ENCODE assay signal across 13 cellular contexts in the genomic region with DNA sequence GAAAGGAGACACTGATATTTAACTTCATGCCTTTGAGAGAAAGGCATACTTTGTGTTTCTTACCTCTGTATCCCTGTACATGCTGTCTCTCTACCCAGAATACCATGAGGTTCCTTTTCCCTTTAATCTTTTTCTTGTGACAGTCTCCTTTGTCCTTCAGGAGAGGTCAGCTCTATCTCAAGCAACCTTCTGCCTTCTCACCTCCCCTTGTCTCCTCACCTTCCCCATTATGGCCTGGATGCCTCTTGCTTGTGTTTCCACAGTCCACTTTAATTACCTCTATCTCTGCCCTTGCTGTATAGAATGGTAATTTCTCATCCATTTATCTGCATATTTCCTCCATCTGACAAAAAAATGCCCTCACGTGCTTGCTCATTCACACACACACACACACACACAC. TPM values are rescaled to one million over a fixed set of nuclear protein-coding genes. Genes with fewer than 3 reads are reported as not detected.
DNase-seq lines count a peak whose midpoint lies in the region; ATAC-seq, FAIRE-seq and TF ChIP-seq lines count a peak whose summit lies in the region.
"Had no signal": no experiment of that assay in that cellular context is flagged by ENCODE, and none has a peak within 500 bp of the region (broad histone marks: within the 10 kb centered on the region; RNA-seq: fewer than 3 reads in every experiment).

No MANE protein-coding gene starts in this region.

- H3K4me1 Mint-ChIP-seq in CD4-positive, alpha-beta memory T cell, result peaks cover 48 to 100% (median 81%) of the 10 kb centered on the region in 4 donors
- peaks cover 60 to 79% (median 70%) of the 10 kb centered on the region in 3 donors for H3K4me1 Mint-ChIP-seq in IgD-negative memory B cell
- peaks cover 71 to 78% of the 10 kb centered on the region in 2 donors for H3K4me1 Mint-ChIP-seq in natural killer cell treated with Interleukin-12 subunit alpha and Interleukin-12 subunit beta and Interleukin-15 and Interleukin-18, amount 100 ng/mL, for 72 hours (ENCODE audit: low read depth in 2 of 2)

- H4K20me1 ChIP-seq in GM12878 (ENCODE audit: control insufficient read depth, insufficient read depth), result no peaks in the 10 kb centered on the region; the same call in 1 of the 2 replicates

- no peak for TF ChIP-seq CTCF in GM12878 (IDR thresholded peaks at IDR 0.05 in 2 of 3, conservative IDR thresholded peaks at IDR 0.05 in 1 of 3; ENCODE audit: control insufficient read depth in 2 of 3, extremely low read depth in 1 of 3, insufficient read depth in 1 of 3, low read depth in 3 of 3, low read length in 3 of 3)

- peaks cover 75% of the 10 kb centered on the region for H3K79me2 ChIP-seq in GM12878 (ENCODE audit: control insufficient read depth, insufficient read depth, low read length)

- peak overlapping the region; percentile 89 to 98 (median 94) for H3K27ac Mint-ChIP-seq in CD4-positive, alpha-beta memory T cell
- peak overlapping the region; percentile 89 to 96 (median 93) for H3K27ac Mint-ChIP-seq in IgD-negative memory B cell
- peak overlapping the region; percentile 83 to 98 for H3K27ac Mint-ChIP-seq in natural killer cell treated with Interleukin-12 subunit alpha and Interleukin-12 subunit beta and Interleukin-15 and Interleukin-18, amount 100 ng/mL, for 72 hours

- no peak for FAIRE-seq in GM12878 (lab: Jason Lieb, UNC)
- FAIRE-seq: H54 had no signal

- H3K27me3 Mint-ChIP-seq in CD4-positive, alpha-beta memory T cell, result no peaks in the 10 kb centered on the region
- H3K27me3 Mint-ChIP-seq in IgD-negative memory B cell, result peaks cover 2% of the 10 kb centered on the region
- no peaks in the 10 kb centered on the region for H3K27me3 Mint-ChIP-seq in natural killer cell treated with Interleukin-12 subunit alpha and Interleukin-12 subunit beta and Interleukin-15 and Interleukin-18, amount 100 ng/mL, for 72 hours

- H3K4me2 ChIP-seq in GM12878 (ENCODE audit: control insufficient read depth, insufficient read depth), result peak overlapping the region; percentile 36

- H3K4me1 ChIP-seq in CD4-positive, alpha-beta memory T cell (ENCODE audit: insufficient read depth, low read length), result peaks cover 99% of the 10 kb centered on the region
- peaks cover 59% of the 10 kb centered on the region for H3K4me1 ChIP-seq in GM12878 (ENCODE audit: control insufficient read depth, insufficient read depth, low read length)

- TF ChIP-seq POLR2A in GM12878 (IDR thresholded peaks at IDR 0.05; ENCODE audit: low read depth, low read length), result no peak

- in situ Hi-C loops in GM12878 (cut with MboI), result no loop called here

- H3K9me3 Mint-ChIP-seq in CD4-positive, alpha-beta memory T cell, result no peaks in the 10 kb centered on the region
- H3K9me3 Mint-ChIP-seq in IgD-negative memory B cell, result no peaks in the 10 kb centered on the region
- H3K9me3 Mint-ChIP-seq in natural killer cell treated with Interleukin-12 subunit alpha and Interleukin-12 subunit beta and Interleukin-15 and Interleukin-18, amount 100 ng/mL, for 72 hours, result peaks cover 5% of the 10 kb centered on the region

- no TSS peak for BruUV-seq in GM12878 (replicated peaks; lab: Mats Ljungman, UMichigan)

- SMC1A ChIA-PET in GM12878 (lab: Charles Lee; ENCODE audit: uncharacterized antibody, unreplicated experiment), result interaction anchor here (1.4 to 6.0 kb wide), 8 partner anchors 8 to 99 kb away, joined by 3 to 49 read pairs (median 18); a partner anchor contains a TSS

- no peak overlapping the region for H2AFZ ChIP-seq in GM12878 (ENCODE audit: control insufficient read depth, low read depth, low read length)

- 0% methylated on average over 1 of the region's 1 CpG for WGBS in GM12878 (ENCODE audit: insufficient coverage, insufficient replicate concordance, low lambda C conversion rate, missing lambda C conversion rate)

- peak overlapping the region in 1 of 2 donors; percentile 38 for H3K4me3 ChIP-seq in CD4-positive, alpha-beta memory T cell (ENCODE audit: low read length in 2 of 2)
- H3K4me3 ChIP-seq in GM12878, result peak overlapping the region; percentile 41; the same call in 1 of the 2 replicates

- peak overlapping the region; percentile 56 for H3K27ac ChIP-seq in CD4-positive, alpha-beta memory T cell (ENCODE audit: low read depth, low read length)
- peak overlapping the region; percentile 87 for H3K27ac ChIP-seq in GM12878 (ENCODE audit: control insufficient read depth, insufficient read depth)

- peak overlapping the region; percentile 57; the same call in 1 of the 2 replicates for H3K9ac ChIP-seq in GM12878 (ENCODE audit: control insufficient read depth, insufficient read depth, low read length)

- intact Hi-C loops in CD4-positive, alpha-beta memory T cell (cut with micrococcal nuclease), result loop anchor here (2.0 kb wide), 1 partner anchor 21 kb away; no protein-coding TSS in a partner anchor
- intact Hi-C loops in GM12878 (cut with micrococcal nuclease; ENCODE audit: unreplicated experiment), result loop anchor here (5.0 kb wide), 1 partner anchor 316 kb away; no protein-coding TSS in a partner anchor

- H3K36me3 Mint-ChIP-seq in CD4-positive, alpha-beta memory T cell, result peaks cover 26 to 36% of the 10 kb centered on the region in 2 donors
- peaks cover 8% of the 10 kb centered on the region for H3K36me3 Mint-ChIP-seq in IgD-negative memory B cell
- H3K36me3 Mint-ChIP-seq in natural killer cell treated with Interleukin-12 subunit alpha and Interleukin-12 subunit beta and Interleukin-15 and Interleukin-18, amount 100 ng/mL, for 72 hours, result peaks cover 13% of the 10 kb centered on the region

- RAD21 ChIA-PET in GM12878 (lab: Charles Lee; ENCODE audit: unreplicated experiment), result interaction anchor here (0.6 to 10.2 kb wide), 10 partner anchors 9 to 316 kb away, joined by 3 to 119 read pairs (median 6); no protein-coding TSS in a partner anchor

- DNase-seq in CD4-positive, alpha-beta memory T cell, result no peak
- DNase-seq in GM12878 (ENCODE audit: low read depth, low spot score), result no peak
- DNase-seq in natural killer cell treated with Interleukin-12 subunit alpha and Interleukin-12 subunit beta and Interleukin-15 and Interleukin-18, amount 100 ng/mL, for 72 hours (ENCODE audit: low spot score), result no peak
- no peak for DNase-seq in A172 (ENCODE audit: low spot score)
- no peak for DNase-seq in kidney tubule cell (ENCODE audit: low spot score)
- DNase-seq in DMS79 (lab: John Stamatoyannopoulos, UW), result no peak
- DNase-seq: activated effector memory CD4-positive, alpha-beta T cell treated with Interleukin-2 at 50 U/mL for 16 hours; NCI-H69; occipital lobe; stimulated activated CD4-positive, alpha-beta T cell treated with anti-CD3 and anti-CD28 coated beads, Interleukin-4, amount 100 ng/mL, for 24 hours had no signal

- TF ChIP-seq RAD21 in GM12878 (IDR thresholded peaks at IDR 0.05; ENCODE audit: insufficient read depth, low read depth, low read length), result no peak

- no peak for TF ChIP-seq EP300 in GM12878 (IDR thresholded peaks at IDR 0.05; ENCODE audit: borderline replicate concordance in 1 of 2, control insufficient read depth in 1 of 2, low read depth in 2 of 2, low read length in 2 of 2)

- H3K36me3 ChIP-seq in CD4-positive, alpha-beta memory T cell (ENCODE audit: insufficient read depth, low read length), result no peaks in the 10 kb centered on the region
- H3K36me3 ChIP-seq in GM12878 (ENCODE audit: control insufficient read depth in 2 of 2, insufficient read depth in 2 of 2, low read length in 1 of 2), result no peaks in the 10 kb centered on the region; a peak in 2 of 4 replicates

- H3K4me3 Mint-ChIP-seq in CD4-positive, alpha-beta memory T cell, result peak overlapping the region; percentile 57 to 92 (median 81)
- H3K4me3 Mint-ChIP-seq in IgD-negative memory B cell, result peak overlapping the region; percentile 52 to 84 (median 70)
- peak overlapping the region; percentile 75 for H3K4me3 Mint-ChIP-seq in natural killer cell treated with Interleukin-12 subunit alpha and Interleukin-12 subunit beta and Interleukin-15 and Interleukin-18, amount 100 ng/mL, for 72 hours

- no peak for ATAC-seq in GM12878
- ATAC-seq in natural killer cell treated with Interleukin-12 subunit alpha and Interleukin-12 subunit beta and Interleukin-15 and Interleukin-18, amount 100 ng/mL, for 72 hours, result no peak
- no peak for ATAC-seq in HG03342 (IDR thresholded peaks at IDR 0.05; ENCODE audit: unreplicated experiment)

- no peaks in the 10 kb centered on the region for H3K9me3 ChIP-seq in CD4-positive, alpha-beta memory T cell (ENCODE audit: control insufficient read depth in 1 of 2, low read length in 2 of 2)
- no peaks in the 10 kb centered on the region for H3K9me3 ChIP-seq in GM12878 (replicated peaks; ENCODE audit: control insufficient read depth, insufficient read depth, low read length)

- H3K27me3 ChIP-seq in CD4-positive, alpha-beta memory T cell (ENCODE audit: insufficient read depth, low read length), result no peaks in the 10 kb centered on the region
- H3K27me3 ChIP-seq in GM12878 (replicated peaks in 1 of 2; ENCODE audit: control insufficient read depth in 2 of 2, insufficient read depth in 2 of 2, low read length in 1 of 2), result no peaks in the 10 kb centered on the region

- POLR2A ChIA-PET in CD4-positive, alpha-beta memory T cell (lab: Charles Lee; ENCODE audit: partially characterized antibody), result interaction anchor here (1.5 to 6.1 kb wide), 4 partner anchors 8 to 95 kb away, joined by 3 to 106 read pairs (median 8); a partner anchor contains a TSS
- POLR2A ChIA-PET in GM12878 (lab: Charles Lee), result interaction anchor here (0.7 to 2.6 kb wide), 7 partner anchors 10 to 307 kb away, joined by 3 to 20 read pairs (median 4); no protein-coding TSS in a partner anchor

- CTCF ChIA-PET in CD4-positive, alpha-beta memory T cell (lab: Charles Lee; ENCODE audit: partially characterized antibody), result interaction anchor here (0.8 to 1.3 kb wide), 3 partner anchors 22 to 99 kb away, joined by 3 to 6 read pairs (median 4); no protein-coding TSS in a partner anchor
- CTCF ChIA-PET in GM12878 (lab: Yijun Ruan, JAX), result interaction anchor here (0.6 to 2.1 kb wide), 4 partner anchors 14 to 40 kb away, joined by 3 to 12 read pairs (median 4); no protein-coding TSS in a partner anchor

RNA-seq across cellular contexts. Expression of a gene that starts 28.4 kb away (rescaled TPM):
- total RNA-seq in CD4-positive, alpha-beta memory T cell, result 100 to 1,000 TPM; 334 to 343 TPM
- 100 to 1,000 TPM; 594 to 669 TPM for polyA plus RNA-seq in CD4-positive, alpha-beta memory T cell
- polyA plus RNA-seq in IgD-negative memory B cell, result 498 TPM
- total RNA-seq in GM12878 (2013; cell fraction: nucleolus; rRNA removed), result 67.4 and 69.4 TPM in 2 replicates
- 279 and 294 TPM in 2 replicates for total RNA-seq in GM12878 (2014; rRNA removed)
- total RNA-seq in GM12878 (2014; rRNA removed; fragmentation: Illumina TruSeq; extraction: Trizol), result 206 and 211 TPM in 2 replicates
- 315 and 317 TPM in 2 replicates for total RNA-seq in GM12878 (2021)
- polyA plus RNA-seq in GM12878 (2011; ENCODE audit: low read depth), result 183 TPM
- 202 and 343 TPM in 2 replicates for polyA plus RNA-seq in GM12878 (2011; rRNA removed)
- polyA plus RNA-seq in GM12878 (2011; cell fraction: cytosol; rRNA removed), result 285 and 339 TPM in 2 replicates
- polyA plus RNA-seq in GM12878 (2011; cell fraction: nucleus; rRNA removed), result 202 and 358 TPM in 2 replicates
- polyA plus RNA-seq in GM12878 (2012), result 215 and 225 TPM in 2 replicates
- polyA plus RNA-seq in GM12878 (2014; fragmentation: Illumina TruSeq; extraction: Trizol), result 432 and 447 TPM in 2 replicates
- 100 to 1,000 TPM in 1 of 2 experiments, 10 to 100 TPM in 1; 93.8 to 104 TPM for polyA plus RNA-seq in GM12878 (2014; fragmentation: Nextera tagmentation; extraction: Ambion mirVana)
- polyA plus RNA-seq in GM12878 (2014; rRNA removed), result 232 and 241 TPM in 2 replicates
- 100 to 1,000 TPM; 267 to 272 TPM for polyA plus RNA-seq in GM12878 (2016; fragmentation: Nextera tagmentation; extraction: Ambion mirVana)
- 303 and 349 TPM in 2 replicates for polyA minus RNA-seq in GM12878 (2011; rRNA and poly(A)+ RNA removed)
- polyA minus RNA-seq in GM12878 (2011; cell fraction: cytosol; rRNA and poly(A)+ RNA removed), result 122 and 136 TPM in 2 replicates
- polyA minus RNA-seq in GM12878 (2011; cell fraction: nucleus; rRNA and poly(A)+ RNA removed), result 53.2 and 119 TPM in 2 replicates
- total RNA-seq in natural killer cell treated with Interleukin-12 subunit alpha and Interleukin-12 subunit beta and Interleukin-15 and Interleukin-18, amount 100 ng/mL, for 72 hours, result 100 to 1,000 TPM; 392 to 703 TPM
- total RNA-seq in A172 (2014; rRNA removed; shearing (Covaris generic)), result 326 and 328 TPM in 2 replicates
